ENCODE assay signal across 8 cellular contexts in genomic region chr7:106009511-106010226, GRCh38. TPM values are rescaled to one million over a fixed set of nuclear protein-coding genes. Genes with fewer than 3 reads are reported as not detected.
A peak's percentile ranks its signal among the peaks of the same experiment; 100 is the strongest.
DNase-seq lines count a peak whose midpoint lies in the region; ATAC-seq and TF ChIP-seq lines count a peak whose summit lies in the region.

No MANE protein-coding gene starts in this region.

- TF ChIP-seq CTCF in choroid plexus epithelial cell (conservative IDR thresholded peaks at IDR 0.05; ENCODE audit: low read depth, low read length): peak; percentile 80

- no peak overlapping the region for H3K4me3 ChIP-seq in choroid plexus epithelial cell (ENCODE audit: low read depth, low read length)

- DNase-seq in GM03348 (ENCODE audit: low spot score) (peak; percentile 96), NCI-H2107 treated with DMSO at 0.1 percent for 48 hours (lab: John Stamatoyannopoulos, UW; ENCODE audit: unreplicated experiment) (peak; percentile 62), choroid plexus epithelial cell (ENCODE audit: low read depth) (peak; percentile 96), left colon (peak; percentile 92 to 93)
- peak; percentile 90 for DNase-seq in activated CD4-positive, alpha-beta T cell treated with anti-CD3 and anti-CD28 coated beads for 48 hours
- peak; percentile 87 for DNase-seq in stimulated activated CD4-positive, alpha-beta T cell treated with anti-CD3 and anti-CD28 coated beads, Interleukin-1b, Interleukin-23, amount 100 ng/mL, for 48 hours

- intact Hi-C loops in left colon (cut with DNase I, micrococcal nuclease): loop anchor here (5.0 to 10.0 kb wide), 3 partner anchors 75 to 245 kb away; partner anchors contain the start of gene ATXN7L1 (in 1 of the 2)

- peak; percentile 95 for ATAC-seq in HG02642 (IDR thresholded peaks at IDR 0.05; ENCODE audit: poor library complexity, unreplicated experiment)
- peak; percentile 98 for ATAC-seq in left colon
- ATAC-seq in HG03196 (IDR thresholded peaks at IDR 0.05; ENCODE audit: unreplicated experiment): no peak

RNA-seq across cellular contexts. Expression of gene CDHR3, which starts 46.6 kb away (rescaled TPM):
- 10 to 100 TPM; 10.0 to 20.3 TPM for total RNA-seq in left colon
